In the genomic region with DNA sequence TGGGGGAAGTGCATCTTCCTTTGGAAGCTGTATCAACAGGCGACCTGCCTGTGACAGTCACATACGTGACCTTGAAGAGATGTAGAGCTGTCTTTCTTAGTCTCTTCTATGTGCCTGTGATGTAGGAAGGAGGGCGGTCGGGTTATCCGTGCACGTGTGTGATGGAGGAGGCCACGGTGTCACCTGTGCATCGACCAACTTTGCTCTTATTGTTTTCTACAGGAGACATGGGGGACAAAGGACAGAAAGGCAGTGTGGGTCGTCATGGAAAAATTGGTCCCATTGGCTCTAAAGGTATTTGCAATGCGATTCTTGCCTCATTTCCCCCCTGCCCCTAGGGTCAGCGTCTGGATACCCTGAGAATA, we compare ENCODE assay signal across 19 cellular contexts. TPM values are rescaled to one million over a fixed set of nuclear protein-coding genes. Genes with fewer than 3 reads are reported as not detected.
A peak's percentile ranks its signal among the peaks of the same experiment; 100 is the strongest.
DNase-seq lines count a peak whose midpoint lies in the region; ATAC-seq, FAIRE-seq and TF ChIP-seq lines count a peak whose summit lies in the region.
"Had no signal": no experiment of that assay in that cellular context is flagged by ENCODE, and none has a peak within 500 bp of the region (broad histone marks: within the 10 kb centered on the region; RNA-seq: fewer than 3 reads in every experiment).

No MANE protein-coding gene starts in this region.

- FAIRE-seq in kidney (lab: Jason Lieb, UNC): no peak
- FAIRE-seq: A204.1 had no signal

- no peak for TF ChIP-seq EP300 in sigmoid colon (IDR thresholded peaks at IDR 0.05)

- H3K9ac ChIP-seq in kidney (ENCODE audit: low read length in 2 of 2): no peak overlapping the region
- H3K9ac ChIP-seq: BLaER1 had no signal

- no peaks in the 10 kb centered on the region for H3K9me3 ChIP-seq in kidney (ENCODE audit: control insufficient read depth in 1 of 2, low read length in 2 of 2)
- no peaks in the 10 kb centered on the region for H3K9me3 ChIP-seq in sigmoid colon
- H3K9me3 ChIP-seq in aorta (ENCODE audit: control insufficient read depth, low read length): no peaks in the 10 kb centered on the region
- H3K9me3 ChIP-seq: BLaER1 had no signal

- TF ChIP-seq CTCF in kidney (IDR thresholded peaks at IDR 0.05; ENCODE audit: borderline replicate concordance, extremely low read depth, insufficient read depth) (no peak), sigmoid colon (IDR thresholded peaks at IDR 0.05) (no peak)

- H3K27ac ChIP-seq in kidney (ENCODE audit: low read depth in 2 of 2, low read length in 2 of 2) (no peak overlapping the region), sigmoid colon (no peak overlapping the region), aorta (ENCODE audit: low read depth in 1 of 2, low read length in 2 of 2) (no peak overlapping the region)
- H3K27ac ChIP-seq: BLaER1 had no signal

- DNase-seq in activated effector memory CD4-positive, alpha-beta T cell treated with anti-CD3 and anti-CD28 coated beads, Interleukin-2, amount 50 U/mL, for 16 hours: peak; percentile 8
- no peak for DNase-seq in activated effector memory CD4-positive, alpha-beta T cell treated with Interleukin-2 at 50 U/mL for 16 hours
- DNase-seq in kidney (peak; percentile 41), sigmoid colon (peak; percentile 12), aorta (peak; percentile 12 to 27), NCI-H226 (no peak), NCI-H2227 treated with DMSO at 0.1 percent for 48 hours (lab: John Stamatoyannopoulos, UW) (no peak)
- no peak for DNase-seq in activated CD4-positive, alpha-beta T cell treated with anti-CD3 and anti-CD28 coated beads for 1 hour
- DNase-seq: DMS79 treated with DMSO at 0.1 percent for 48 hours, HCEC 1CT, NCI-H1105, NCI-H1694 treated with DMSO at 0.1 percent for 48 hours, NCI-H446, NCI-H69 had no signal

- no peak for TF ChIP-seq POLR2A in sigmoid colon (IDR thresholded peaks at IDR 0.05)

- H3K27me3 ChIP-seq in sigmoid colon (no peaks in the 10 kb centered on the region), aorta (ENCODE audit: control insufficient read depth in 1 of 2, insufficient read depth in 2 of 2, low read length in 1 of 2) (no peaks in the 10 kb centered on the region)
- H3K27me3 ChIP-seq: BLaER1 had no signal

- ATAC-seq in aorta (ENCODE audit: low FRiP score): no peak

- no peak overlapping the region for H3K4me3 ChIP-seq in kidney (ENCODE audit: low read length in 2 of 2)
- no peak overlapping the region for H3K4me3 ChIP-seq in sigmoid colon
- H3K4me3 ChIP-seq in aorta (ENCODE audit: low read length in 2 of 2): no peak overlapping the region
- H3K4me3 ChIP-seq: BLaER1 had no signal

- intact Hi-C loops in kidney (cut with DNase I): no loop called here
- intact Hi-C loops in sigmoid colon (cut with DNase I): no loop called here
- intact Hi-C loops in aorta (cut with DNase I): no loop called here

- WGBS in sigmoid colon, 2 donors: 83 to 86% methylated on average over 11 of the region's 11 CpGs
- WGBS in aorta, 2 donors: 83 to 86% methylated on average over 11 of the region's 11 CpGs

- no peaks in the 10 kb centered on the region for H3K4me1 ChIP-seq in kidney (ENCODE audit: control insufficient read depth in 1 of 2, insufficient read depth in 1 of 2, low read depth in 1 of 2, low read length in 2 of 2)
- peaks cover 0 to 12% (median 0%) of the 10 kb centered on the region in 4 donors for H3K4me1 ChIP-seq in sigmoid colon
- H3K4me1 ChIP-seq in aorta (ENCODE audit: control insufficient read depth in 1 of 2, insufficient read depth in 2 of 2, low read length in 2 of 2): no peaks in the 10 kb centered on the region
- H3K4me1 ChIP-seq: BLaER1 had no signal

- no peaks in the 10 kb centered on the region for H3K36me3 ChIP-seq in kidney (ENCODE audit: control insufficient read depth in 1 of 2, insufficient read depth in 2 of 2, low read length in 2 of 2)
- no peaks in the 10 kb centered on the region for H3K36me3 ChIP-seq in sigmoid colon
- H3K36me3 ChIP-seq in aorta (ENCODE audit: control insufficient read depth in 1 of 2, insufficient read depth in 2 of 2, low read length in 1 of 2): no peaks in the 10 kb centered on the region
- H3K36me3 ChIP-seq: BLaER1 had no signal

RNA-seq across cellular contexts. Expression of gene ALLC, which starts 20.7 kb away (rescaled TPM):
- total RNA-seq in kidney: not detected
- 1.3 TPM for polyA plus RNA-seq in kidney (ENCODE audit: insufficient read depth, low read depth, low replicate concordance)
- total RNA-seq in sigmoid colon: not detected
- polyA plus RNA-seq in sigmoid colon: not detected
- not detected for total RNA-seq in aorta
- polyA plus RNA-seq in aorta: 1 to 10 TPM; 1.4 to 5.3 TPM
- total RNA-seq: CD8-positive, alpha-beta memory T cell; G401; LHCN-M2 had no signal
- polyA plus RNA-seq: CD8-positive, alpha-beta memory T cell had no signal

RNA-seq across cellular contexts. Expression of gene COLEC11, which starts 42.4 kb away (rescaled TPM):
- total RNA-seq in kidney (7.6 TPM), sigmoid colon (1 to 10 TPM; 2.3 to 8.2 (median 3.1) TPM), aorta (1 to 10 TPM; 1.4 to 1.7 TPM)
- polyA plus RNA-seq in kidney (ENCODE audit: insufficient read depth, low read depth, low replicate concordance) (34.6 TPM), sigmoid colon (1 to 10 TPM in 2 of 3 donors, under 1 TPM in 1; 0.92 to 3.0 (median 1.3) TPM), aorta (10 to 100 TPM; 31.3 to 33.2 TPM)
- total RNA-seq: LHCN-M2 had no signal
- polyA plus RNA-seq: CD8-positive, alpha-beta memory T cell had no signal

Comparison
In these comparisons a context has a peak if more than half of its experiments do, and no peak if none do; other contexts are left out.
1. DNase-seq: peak in activated effector memory CD4-positive, alpha-beta T cell treated with anti-CD3 and anti-CD28 coated beads, Interleukin-2, amount 50 U/mL, for 16 hours (single experiment), kidney (single experiment), sigmoid colon (single experiment) and aorta (2 of 2); none in activated effector memory CD4-positive, alpha-beta T cell treated with Interleukin-2 at 50 U/mL for 16 hours (single experiment), NCI-H226 (single experiment), activated CD4-positive, alpha-beta T cell treated with anti-CD3 and anti-CD28 coated beads for 1 hour (single experiment) and NCI-H2227 treated with DMSO at 0.1 percent for 48 hours (single experiment).